In genomic region chr14:92519246-92520101, GRCh38 we compare ENCODE assay signal across 20 cellular contexts. TPM values are rescaled to one million over a fixed set of nuclear protein-coding genes. Genes with fewer than 3 reads are reported as not detected.
A peak's percentile ranks its signal among the peaks of the same experiment; 100 is the strongest.
DNase-seq lines count a peak whose midpoint lies in the region; ATAC-seq, FAIRE-seq and TF ChIP-seq lines count a peak whose summit lies in the region.
"Had no signal": no experiment of that assay in that cellular context is flagged by ENCODE, and none has a peak within 500 bp of the region (broad histone marks: within the 10 kb centered on the region; RNA-seq: fewer than 3 reads in every experiment).

No MANE protein-coding gene starts in this region.

- no peak for TF ChIP-seq CTCF in neural crest cell (conservative IDR thresholded peaks at IDR 0.05)

- H3K9me3 ChIP-seq in BLaER1 treated with 17β-estradiol and CSF1 and Interleukin-3, amounts not matched to agents 10 nM and 100 nM (replicated peaks in 1 of 11): no peaks in the 10 kb centered on the region
- H3K9me3 ChIP-seq: esophagus squamous epithelium had no signal

- H3K27me3 ChIP-seq in BLaER1 treated with 17β-estradiol and CSF1 and Interleukin-3, amounts not matched to agents 10 nM and 100 nM: peaks cover 0 to 6% (median 2%) of the 10 kb centered on the region in 11 experiments; a peak in 11 of 22 replicates

- no peak overlapping the region for H3K4me3 Mint-ChIP-seq in activated naive CD8-positive, alpha-beta T cell treated with anti-CD3 and anti-CD28 coated beads, Interleukin-2, amount 50 U/mL, for 24 hours
- no peak overlapping the region for H3K4me3 Mint-ChIP-seq in neural crest cell
- H3K4me3 Mint-ChIP-seq: type B pancreatic cell had no signal

- H3K27me3 Mint-ChIP-seq in activated naive CD8-positive, alpha-beta T cell treated with anti-CD3 and anti-CD28 coated beads, Interleukin-2, amount 50 U/mL, for 24 hours: no peaks in the 10 kb centered on the region
- peaks cover 14% of the 10 kb centered on the region for H3K27me3 Mint-ChIP-seq in neural crest cell (ENCODE audit: low read depth)

- H3K9ac ChIP-seq in BLaER1 treated with 17β-estradiol and CSF1 and Interleukin-3, amounts not matched to agents 10 nM and 100 nM: 0 out of 22 replicates have a peak overlapping the region, but pooled peaks of 1 of the 11 experiments have one; percentile 3

- H4K20me1 ChIP-seq in BLaER1 treated with 17β-estradiol and CSF1 and Interleukin-3, amounts not matched to agents 10 nM and 100 nM: peaks cover 4 to 83% (median 23%) of the 10 kb centered on the region in 11 experiments; a peak in 20 of 22 replicates

- no peak for FAIRE-seq in RCC 7860 (lab: Jason Lieb, UNC)
- FAIRE-seq: D721Med had no signal

- DNase-seq in activated naive CD8-positive, alpha-beta T cell treated with anti-CD3 and anti-CD28 coated beads, Interleukin-2, amount 50 U/mL, for 24 hours: no peak
- DNase-seq in neural crest cell (ENCODE audit: low read depth, low spot score): no peak
- DNase-seq in RCC 7860 (ENCODE audit: low spot score): no peak
- DNase-seq in effector CD4-positive, alpha-beta T cell: no peak
- DNase-seq: activated CD4-positive, alpha-beta T cell treated with anti-CD3 and anti-CD28 coated beads for 48 hours; esophagus squamous epithelium; GF-D8; glutamatergic neuron; Kasumi-1; NCI-H1436 treated with DMSO at 0.1 percent for 48 hours; NCI-H226; SIG-M5; stimulated activated CD4-positive, alpha-beta T cell treated with anti-CD3 and anti-CD28 coated beads, Interleukin-4, amount 100 ng/mL, for 1 hour; stimulated activated CD8-positive, alpha-beta memory T cell treated with anti-CD3 and anti-CD28 coated beads, Interleukin-4, amount 100 ng/mL, for 48 hours had no signal

- H3K27ac Mint-ChIP-seq in activated naive CD8-positive, alpha-beta T cell treated with anti-CD3 and anti-CD28 coated beads, Interleukin-2, amount 50 U/mL, for 24 hours: peak overlapping the region; percentile 41
- peak overlapping the region; percentile 27 for H3K27ac Mint-ChIP-seq in neural crest cell (ENCODE audit: unreplicated experiment)
- H3K27ac Mint-ChIP-seq: type B pancreatic cell had no signal

- H3K4me1 ChIP-seq in BLaER1 treated with 17β-estradiol and CSF1 and Interleukin-3, amounts not matched to agents 10 nM and 100 nM: peaks cover 28 to 74% (median 45%) of the 10 kb centered on the region in 10 experiments

- H3K4me1 Mint-ChIP-seq in activated naive CD8-positive, alpha-beta T cell treated with anti-CD3 and anti-CD28 coated beads, Interleukin-2, amount 50 U/mL, for 24 hours: peaks cover 84% of the 10 kb centered on the region
- H3K4me1 Mint-ChIP-seq in neural crest cell: peaks cover 6% of the 10 kb centered on the region

- peak overlapping the region in 9 of 11 experiments; percentile 1 to 70 (median 54); a peak in 14 of 22 replicates for H3K4me2 ChIP-seq in BLaER1 treated with 17β-estradiol and CSF1 and Interleukin-3, amounts not matched to agents 10 nM and 100 nM

- H3K27ac ChIP-seq in BLaER1 treated with 17β-estradiol and CSF1 and Interleukin-3, amounts not matched to agents 10 nM and 100 nM: peak overlapping the region in 4 of 11 experiments; percentile 9 to 44 (median 28); a peak in 6 of 22 replicates

- H3K36me3 Mint-ChIP-seq in activated naive CD8-positive, alpha-beta T cell treated with anti-CD3 and anti-CD28 coated beads, Interleukin-2, amount 50 U/mL, for 24 hours (ENCODE audit: low read depth): peaks cover 25% of the 10 kb centered on the region
- H3K36me3 Mint-ChIP-seq in neural crest cell (ENCODE audit: low read depth): peaks cover 3% of the 10 kb centered on the region

- H3K4me3 ChIP-seq in BLaER1 treated with 17β-estradiol and CSF1 and Interleukin-3, amounts not matched to agents 10 nM and 100 nM: no peak overlapping the region
- H3K4me3 ChIP-seq: esophagus squamous epithelium had no signal

- H3K36me3 ChIP-seq in BLaER1 treated with 17β-estradiol and CSF1 and Interleukin-3, amounts not matched to agents 10 nM and 100 nM: peaks cover 0 to 10% (median 0%) of the 10 kb centered on the region in 11 experiments; a peak in 1 of 22 replicates
- H3K36me3 ChIP-seq: esophagus squamous epithelium had no signal

- peak; percentile 17 for ATAC-seq in GM19452 (IDR thresholded peaks at IDR 0.05; ENCODE audit: unreplicated experiment)
- no peak for ATAC-seq in activated naive CD8-positive, alpha-beta T cell treated with anti-CD3 and anti-CD28 coated beads, Interleukin-2, amount 50 U/mL, for 24 hours
- ATAC-seq in HG03354 (IDR thresholded peaks at IDR 0.05; ENCODE audit: poor library complexity, severe bottlenecking, unreplicated experiment): no peak
- no peak for ATAC-seq in HG02884 (IDR thresholded peaks at IDR 0.05; ENCODE audit: unreplicated experiment)

- H3K9me3 Mint-ChIP-seq in activated naive CD8-positive, alpha-beta T cell treated with anti-CD3 and anti-CD28 coated beads, Interleukin-2, amount 50 U/mL, for 24 hours: peaks cover 10% of the 10 kb centered on the region
- H3K9me3 Mint-ChIP-seq in neural crest cell: no peaks in the 10 kb centered on the region

RNA-seq across cellular contexts. Expression of gene RIN3, which starts 5.9 kb away (rescaled TPM):
- 12.1 and 12.7 TPM in 2 replicates for total RNA-seq in neural crest cell
